Comparison of ENCODE assay signal across 25 cellular contexts in the genomic region with DNA sequence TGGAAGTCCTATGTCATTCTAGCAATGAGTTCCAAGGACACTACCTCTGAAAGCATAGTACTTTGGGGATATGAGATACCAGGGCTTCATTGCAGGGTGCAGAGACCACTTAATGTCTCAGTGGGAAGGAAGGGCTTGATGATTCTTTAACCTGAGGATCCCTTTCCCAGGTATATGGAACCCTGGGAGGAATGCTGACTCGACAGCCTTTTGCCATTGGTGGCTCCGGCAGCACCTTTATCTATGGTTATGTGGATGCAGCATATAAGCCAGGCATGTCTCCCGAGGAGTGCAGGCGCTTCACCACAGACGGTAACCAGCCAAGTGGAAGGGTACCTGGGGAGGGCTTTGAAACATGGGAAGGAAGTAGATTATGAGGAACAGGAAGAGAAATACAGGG. TPM values are rescaled to one million over a fixed set of nuclear protein-coding genes. Genes with fewer than 3 reads are reported as not detected.
A peak's percentile ranks its signal among the peaks of the same experiment; 100 is the strongest.
DNase-seq lines count a peak whose midpoint lies in the region; ATAC-seq, FAIRE-seq and TF ChIP-seq lines count a peak whose summit lies in the region.
"Had no signal": no experiment of that assay in that cellular context is flagged by ENCODE, and none has a peak within 500 bp of the region (broad histone marks: within the 10 kb centered on the region; RNA-seq: fewer than 3 reads in every experiment).

No MANE protein-coding gene starts in this region.

- TF ChIP-seq POLR2A in K562 (conservative IDR thresholded peaks at IDR 0.05) = no peak

- no peak for FAIRE-seq in K562 (lab: Jason Lieb, UNC)
- FAIRE-seq: urothelium cell line had no signal

- WGBS in K562 (ENCODE audit: insufficient coverage, low coverage, missing lambda C conversion rate) = 11% methylated on average over 5 of the region's 5 CpGs

- no peak overlapping the region for H3K4me3 ChIP-seq in K562
- H3K4me3 ChIP-seq: adrenal gland, breast epithelium, SJSA1 had no signal

- peaks cover 21 to 23% of the 10 kb centered on the region in 2 experiments for H3K4me1 ChIP-seq in K562 (replicated peaks in 1 of 2; ENCODE audit: control insufficient read depth in 2 of 2, insufficient read depth in 2 of 2, low read length in 2 of 2)
- H3K4me1 ChIP-seq: breast epithelium had no signal

- H3K4me2 ChIP-seq in K562 (ENCODE audit: insufficient read depth, low read length) = no peak overlapping the region

- no peak for TF ChIP-seq EP300 in K562 (IDR thresholded peaks at IDR 0.05; ENCODE audit: low read length)

- DNase-seq in activated T-cell treated with anti-CD3 and anti-CD28 coated beads, Interleukin-2, amount 50 U/mL, for 24 hours = no peak
- DNase-seq in activated T-cell treated with anti-CD3 and anti-CD28 coated beads for 4 hours (no peak), T-cell (no peak), K562 (ENCODE audit: extremely low read depth in 1 of 4, low spot score in 3 of 4) (no peak), posterior cingulate gyrus (no peak), ACHN (no peak)
- no peak for DNase-seq in stimulated activated effector memory CD8-positive, alpha-beta T cell treated with anti-CD3 and anti-CD28 coated beads, Interleukin-12 subunit alpha, Interleukin-12 subunit beta, amount 100 ng/mL, for 72 hours (ENCODE audit: low spot score in 2 of 2)
- DNase-seq: adrenal gland, dermis blood vessel endothelial cell, DND-41, foreskin melanocyte, hypothalamus, mammary epithelial cell, MM.1S, NCI-H1694, T1000 had no signal

- peaks cover 13 to 27% of the 10 kb centered on the region in 2 experiments; a peak in 4 of 5 replicates for H3K27me3 ChIP-seq in K562 (ENCODE audit: control insufficient read depth in 2 of 2, insufficient read depth in 2 of 2, low read length in 2 of 2)
- H3K27me3 ChIP-seq: adrenal gland, breast epithelium, SJSA1 had no signal

- TF ChIP-seq CTCF in K562 (IDR thresholded peaks at IDR 0.05 in 2 of 3, conservative IDR thresholded peaks at IDR 0.05 in 1 of 3; ENCODE audit: insufficient read depth in 2 of 3, low read depth in 1 of 3, low read length in 3 of 3) = no peak

- H3K36me3 ChIP-seq in K562 (ENCODE audit: control insufficient read depth, insufficient read depth, low read length) = no peaks in the 10 kb centered on the region
- H3K36me3 ChIP-seq: breast epithelium had no signal

- CTCF ChIA-PET in T-cell (lab: Charles Lee) = interaction anchor here (1.2 to 5.9 kb wide), 5 partner anchors 10 to 95 kb away, joined by 3 to 236 read pairs (median 7); a partner anchor contains a TSS
- CTCF ChIA-PET in K562 (lab: Yijun Ruan, JAX; ENCODE audit: low intra/inter-chr PET ratio) = interaction anchor here (0.7 kb wide), 1 partner anchor 58 kb away, joined by 3 read pairs; no protein-coding TSS in a partner anchor

- H2AFZ ChIP-seq in K562 (ENCODE audit: low read depth, low read length) = no peak overlapping the region
- H2AFZ ChIP-seq: parathyroid adenoma had no signal

- 0 out of 2 replicates have a peak, but pooled peaks cover 8% of the 10 kb centered on the region for H4K20me1 ChIP-seq in K562 (replicated peaks; ENCODE audit: control insufficient read depth, insufficient read depth, low read length)

- H3K9me1 ChIP-seq in K562 (ENCODE audit: control insufficient read depth, insufficient read depth, low read length) = no peaks in the 10 kb centered on the region

- no peak overlapping the region for H3K27ac ChIP-seq in K562 (ENCODE audit: extremely low read depth, low read depth, low read length)
- H3K27ac ChIP-seq: adrenal gland, breast epithelium, epithelial cell of prostate, parathyroid adenoma, SJSA1 had no signal

- H3K9me3 Mint-ChIP-seq in activated T-cell treated with anti-CD3 and anti-CD28 coated beads, Interleukin-2, amount 50 U/mL, for 24 hours = no peaks in the 10 kb centered on the region
- H3K9me3 Mint-ChIP-seq in T-cell = no peaks in the 10 kb centered on the region
- no peaks in the 10 kb centered on the region for H3K9me3 Mint-ChIP-seq in stimulated activated effector memory CD8-positive, alpha-beta T cell treated with anti-CD3 and anti-CD28 coated beads, Interleukin-12 subunit alpha, Interleukin-12 subunit beta, amount 100 ng/mL, for 72 hours

- H3K4me3 Mint-ChIP-seq in activated T-cell treated with anti-CD3 and anti-CD28 coated beads, Interleukin-2, amount 50 U/mL, for 24 hours = peak overlapping the region; percentile 59
- H3K4me3 Mint-ChIP-seq in T-cell = no peak overlapping the region
- peak overlapping the region; percentile 36 for H3K4me3 Mint-ChIP-seq in stimulated activated effector memory CD8-positive, alpha-beta T cell treated with anti-CD3 and anti-CD28 coated beads, Interleukin-12 subunit alpha, Interleukin-12 subunit beta, amount 100 ng/mL, for 72 hours

- POLR2A ChIA-PET in T-cell (lab: Charles Lee) = interaction anchor here in 1 of 2 donors (0.6 to 0.7 kb wide), 2 partner anchors 32 to 68 kb away, joined by 3 to 9 read pairs; no protein-coding TSS in a partner anchor
- POLR2A ChIA-PET in K562 (lab: Yijun Ruan, JAX) = interaction anchor here (0.6 to 7.5 kb wide), 7 partner anchors 10 to 116 kb away, joined by 3 to 56 read pairs (median 5); a partner anchor contains a TSS

- peak overlapping the region; percentile 86 for H3K27ac Mint-ChIP-seq in activated T-cell treated with anti-CD3 and anti-CD28 coated beads, Interleukin-2, amount 50 U/mL, for 24 hours
- peak overlapping the region; percentile 81 to 83 for H3K27ac Mint-ChIP-seq in T-cell
- H3K27ac Mint-ChIP-seq in stimulated activated effector memory CD8-positive, alpha-beta T cell treated with anti-CD3 and anti-CD28 coated beads, Interleukin-12 subunit alpha, Interleukin-12 subunit beta, amount 100 ng/mL, for 72 hours = peak overlapping the region; percentile 90

- no peaks in the 10 kb centered on the region for H3K79me2 ChIP-seq in K562 (ENCODE audit: control insufficient read depth, insufficient read depth, low read length)
- H3K79me2 ChIP-seq: parathyroid adenoma had no signal

- peaks cover 87% of the 10 kb centered on the region for H3K36me3 Mint-ChIP-seq in activated T-cell treated with anti-CD3 and anti-CD28 coated beads, Interleukin-2, amount 50 U/mL, for 24 hours (ENCODE audit: low read depth)
- peaks cover 56% of the 10 kb centered on the region for H3K36me3 Mint-ChIP-seq in T-cell
- H3K36me3 Mint-ChIP-seq in stimulated activated effector memory CD8-positive, alpha-beta T cell treated with anti-CD3 and anti-CD28 coated beads, Interleukin-12 subunit alpha, Interleukin-12 subunit beta, amount 100 ng/mL, for 72 hours = peaks cover 96% of the 10 kb centered on the region

- H3K9ac ChIP-seq in K562 (ENCODE audit: insufficient read depth in 1 of 2, low read depth in 2 of 2, low read length in 2 of 2) = no peak overlapping the region
- H3K9ac ChIP-seq: parathyroid adenoma had no signal

- H3K4me1 Mint-ChIP-seq in activated T-cell treated with anti-CD3 and anti-CD28 coated beads, Interleukin-2, amount 50 U/mL, for 24 hours (ENCODE audit: low read depth) = peaks cover 57% of the 10 kb centered on the region
- H3K4me1 Mint-ChIP-seq in T-cell = peaks cover 53 to 56% (median 54%) of the 10 kb centered on the region in 3 donors
- H3K4me1 Mint-ChIP-seq in stimulated activated effector memory CD8-positive, alpha-beta T cell treated with anti-CD3 and anti-CD28 coated beads, Interleukin-12 subunit alpha, Interleukin-12 subunit beta, amount 100 ng/mL, for 72 hours = peaks cover 53% of the 10 kb centered on the region

- BruUV-seq in K562 (replicated peaks; lab: Mats Ljungman, UMichigan) = no TSS peak

- no peaks in the 10 kb centered on the region for H3K27me3 Mint-ChIP-seq in activated T-cell treated with anti-CD3 and anti-CD28 coated beads, Interleukin-2, amount 50 U/mL, for 24 hours
- no peaks in the 10 kb centered on the region for H3K27me3 Mint-ChIP-seq in T-cell

- in situ Hi-C loops in K562 (cut with MboI) (no loop called here), ACHN (cut with HindIII; ENCODE audit: low pct_ligation_motif_present, low pct_unique_long_range_greater_than_20kb, low sequenced_read_pairs) (no loop called here)

- intact Hi-C loops in K562 (cut with micrococcal nuclease) (no loop called here), posterior cingulate gyrus (cut with DNase I) (no loop called here)

- ATAC-seq in T-cell (replicated peaks in 1 of 4) (no peak), K562 (no peak), GM19023 (IDR thresholded peaks at IDR 0.05; ENCODE audit: unreplicated experiment) (no peak)
- no peak for ATAC-seq in stimulated activated effector memory CD8-positive, alpha-beta T cell treated with anti-CD3 and anti-CD28 coated beads, Interleukin-12 subunit alpha, Interleukin-12 subunit beta, amount 100 ng/mL, for 72 hours
- ATAC-seq: Panc1 had no signal

- no peaks in the 10 kb centered on the region for H3K9me3 ChIP-seq in K562 (replicated peaks; ENCODE audit: control insufficient read depth, insufficient read depth, low read depth, low read length)
- H3K9me3 ChIP-seq: adrenal gland, breast epithelium, SJSA1 had no signal

- no peak for TF ChIP-seq RAD21 in K562 (CRISPR knock-in tag; conservative IDR thresholded peaks at IDR 0.05 in 1 of 2, IDR thresholded peaks at IDR 0.05 in 1 of 2)

RNA-seq across cellular contexts. Expression of a gene that starts 4.2 kb away (rescaled TPM):
- total RNA-seq in T-cell (100 to 1,000 TPM; 110 to 173 (median 134) TPM), K562 (2014; rRNA removed) (3.0 TPM in 2 replicates), K562 (2014; rRNA removed; fragmentation: Illumina TruSeq; extraction: Trizol) (1.1 and 1.8 TPM in 2 replicates), K562 (2015; rRNA removed; fragmentation: Illumina TruSeq; extraction: Trizol) (2.3 and 3.7 TPM in 2 replicates), K562 (2021) (3.2 and 3.4 TPM in 2 replicates)
- total RNA-seq in K562 (2011; cell fraction: chromatin; rRNA removed; ENCODE audit: low replicate concordance) = 0.14 and 0.19 TPM in 2 replicates
- total RNA-seq in K562 (2011; cell fraction: nucleolus; rRNA removed) = 0.67 TPM in 1 of 2 replicates, not detected in the other
- 0.23 and 0.59 TPM in 2 replicates for total RNA-seq in K562 (2011; cell fraction: nucleoplasm; rRNA removed)
- polyA plus RNA-seq in K562 (2011; rRNA removed) (1.7 and 2.6 TPM in 2 replicates), K562 (2014; fragmentation: Illumina TruSeq; extraction: Trizol) (1.8 and 2.1 TPM in 2 replicates), K562 (2014; fragmentation: Nextera tagmentation; extraction: Ambion mirVana) (1 to 10 TPM; 1.9 to 2.8 TPM), K562 (2014; rRNA removed) (2.4 and 2.5 TPM in 2 replicates)
- polyA plus RNA-seq in K562 (2011; cell fraction: cytosol; rRNA removed) = 3.4 and 3.6 TPM in 2 replicates
- polyA plus RNA-seq in K562 (2011; cell fraction: nucleus; rRNA removed) = 0.68 and 1.4 TPM in 2 replicates
- polyA plus RNA-seq in K562 (2012) = 7.3 and 12.9 TPM in 2 replicates
- polyA minus RNA-seq in K562 (2011; rRNA and poly(A)+ RNA removed) = 0.33 and 0.70 TPM in 2 replicates
- polyA minus RNA-seq in K562 (2011; cell fraction: cytosol; rRNA and poly(A)+ RNA removed) = 2.0 TPM in 1 of 2 replicates, not detected in the other
- polyA minus RNA-seq in K562 (2011; cell fraction: nucleus; rRNA and poly(A)+ RNA removed) = 0.44 and 0.94 TPM in 2 replicates

RNA-seq across cellular contexts. Expression of a gene that starts 4.7 kb away (rescaled TPM):
- total RNA-seq in T-cell = 100 to 1,000 TPM; 117 to 163 (median 147) TPM
- 5.1 and 12.0 TPM in 2 replicates for total RNA-seq in K562 (2011; cell fraction: chromatin; rRNA removed; ENCODE audit: low replicate concordance)
- 7.8 and 9.3 TPM in 2 replicates for total RNA-seq in K562 (2011; cell fraction: nucleolus; rRNA removed)
- total RNA-seq in K562 (2011; cell fraction: nucleoplasm; rRNA removed) = 6.3 and 7.5 TPM in 2 replicates
- total RNA-seq in K562 (2014; rRNA removed) = 3.5 and 8.6 TPM in 2 replicates
- 2.6 and 4.2 TPM in 2 replicates for total RNA-seq in K562 (2014; rRNA removed; fragmentation: Illumina TruSeq; extraction: Trizol)
- total RNA-seq in K562 (2015; rRNA removed; fragmentation: Illumina TruSeq; extraction: Trizol) = 3.6 and 3.9 TPM in 2 replicates
- 5.5 and 6.3 TPM in 2 replicates for total RNA-seq in K562 (2021)
- polyA plus RNA-seq in K562 (2011; rRNA removed) = 4.3 and 9.2 TPM in 2 replicates
- 5.1 and 6.7 TPM in 2 replicates for polyA plus RNA-seq in K562 (2011; cell fraction: cytosol; rRNA removed)
- polyA plus RNA-seq in K562 (2011; cell fraction: nucleus; rRNA removed) = 6.2 and 11.2 TPM in 2 replicates
- polyA plus RNA-seq in K562 (2012) = 6.4 and 12.2 TPM in 2 replicates
- polyA plus RNA-seq in K562 (2014; fragmentation: Illumina TruSeq; extraction: Trizol) = 4.0 and 4.9 TPM in 2 replicates
- 1 to 10 TPM; 1.3 to 1.7 TPM for polyA plus RNA-seq in K562 (2014; fragmentation: Nextera tagmentation; extraction: Ambion mirVana)
- 6.0 and 6.9 TPM in 2 replicates for polyA plus RNA-seq in K562 (2014; rRNA removed)
- polyA minus RNA-seq in K562 (2011; rRNA and poly(A)+ RNA removed) = 4.4 and 6.5 TPM in 2 replicates
- 2.5 and 3.3 TPM in 2 replicates for polyA minus RNA-seq in K562 (2011; cell fraction: cytosol; rRNA and poly(A)+ RNA removed)
- 1.5 and 3.1 TPM in 2 replicates for polyA minus RNA-seq in K562 (2011; cell fraction: nucleus; rRNA and poly(A)+ RNA removed)

RNA-seq across cellular contexts. Expression of a gene that starts 14.3 kb away (rescaled TPM):
- total RNA-seq in T-cell (100 to 1,000 TPM; 131 to 171 (median 150) TPM), K562 (2014; rRNA removed) (2.0 and 3.7 TPM in 2 replicates), K562 (2014; rRNA removed; fragmentation: Illumina TruSeq; extraction: Trizol) (1.9 and 2.0 TPM in 2 replicates), K562 (2015; rRNA removed; fragmentation: Illumina TruSeq; extraction: Trizol) (3.2 and 4.0 TPM in 2 replicates), K562 (2021) (2.9 and 3.3 TPM in 2 replicates)
- total RNA-seq in K562 (2011; cell fraction: chromatin; rRNA removed; ENCODE audit: low replicate concordance) = 0.30 and 0.72 TPM in 2 replicates
- 0.17 TPM in 1 of 2 replicates, not detected in the other for total RNA-seq in K562 (2011; cell fraction: nucleolus; rRNA removed)
- total RNA-seq in K562 (2011; cell fraction: nucleoplasm; rRNA removed) = 0.59 TPM in 1 of 2 replicates, not detected in the other
- polyA plus RNA-seq in K562 (2011; rRNA removed) (0.12 and 0.71 TPM in 2 replicates), K562 (2014; fragmentation: Illumina TruSeq; extraction: Trizol) (2.0 and 2.7 TPM in 2 replicates), K562 (2014; fragmentation: Nextera tagmentation; extraction: Ambion mirVana) (1 to 10 TPM; 2.4 to 2.6 TPM), K562 (2014; rRNA removed) (2.8 and 4.4 TPM in 2 replicates)
- 0.37 and 0.66 TPM in 2 replicates for polyA plus RNA-seq in K562 (2011; cell fraction: cytosol; rRNA removed)
- polyA plus RNA-seq in K562 (2011; cell fraction: nucleus; rRNA removed) = 0.11 and 0.47 TPM in 2 replicates
- 4.3 and 11.5 TPM in 2 replicates for polyA plus RNA-seq in K562 (2012)
- 0.18 TPM in 1 of 2 replicates, not detected in the other for polyA minus RNA-seq in K562 (2011; rRNA and poly(A)+ RNA removed)
- polyA minus RNA-seq in K562 (2011; cell fraction: cytosol; rRNA and poly(A)+ RNA removed) = 2.5 TPM in 1 of 2 replicates, not detected in the other
- polyA minus RNA-seq in K562 (2011; cell fraction: nucleus; rRNA and poly(A)+ RNA removed) = 0.13 and 0.44 TPM in 2 replicates

RNA-seq across cellular contexts. Expression of a gene that starts 19.7 kb away (rescaled TPM):
- 100 to 1,000 TPM; 116 to 147 (median 140) TPM for total RNA-seq in T-cell
- 57.7 and 67.6 TPM in 2 replicates for total RNA-seq in K562 (2011; cell fraction: chromatin; rRNA removed; ENCODE audit: low replicate concordance)
- 84.4 and 89.1 TPM in 2 replicates for total RNA-seq in K562 (2011; cell fraction: nucleolus; rRNA removed)
- total RNA-seq in K562 (2011; cell fraction: nucleoplasm; rRNA removed) = 63.3 and 85.4 TPM in 2 replicates
- 19.8 and 26.6 TPM in 2 replicates for total RNA-seq in K562 (2014; rRNA removed)
- total RNA-seq in K562 (2014; rRNA removed; fragmentation: Illumina TruSeq; extraction: Trizol) = 12.9 and 18.4 TPM in 2 replicates
- total RNA-seq in K562 (2015; rRNA removed; fragmentation: Illumina TruSeq; extraction: Trizol) = 13.9 and 15.2 TPM in 2 replicates
- 47.2 and 53.5 TPM in 2 replicates for total RNA-seq in K562 (2021)
- polyA plus RNA-seq in K562 (2011; rRNA removed) = 15.7 and 19.6 TPM in 2 replicates
- polyA plus RNA-seq in K562 (2011; cell fraction: cytosol; rRNA removed) = 14.2 and 21.5 TPM in 2 replicates
- polyA plus RNA-seq in K562 (2011; cell fraction: nucleus; rRNA removed) = 53.7 and 124 TPM in 2 replicates
- polyA plus RNA-seq in K562 (2012) = 19.9 and 26.3 TPM in 2 replicates
- polyA plus RNA-seq in K562 (2014; fragmentation: Illumina TruSeq; extraction: Trizol) = 26.8 and 27.3 TPM in 2 replicates
- polyA plus RNA-seq in K562 (2014; fragmentation: Nextera tagmentation; extraction: Ambion mirVana) = 1 to 10 TPM; 2.0 to 3.1 TPM
- polyA plus RNA-seq in K562 (2014; rRNA removed) = 27.7 and 35.3 TPM in 2 replicates
- 12.2 and 26.6 TPM in 2 replicates for polyA minus RNA-seq in K562 (2011; rRNA and poly(A)+ RNA removed)
- 7.1 and 25.6 TPM in 2 replicates for polyA minus RNA-seq in K562 (2011; cell fraction: cytosol; rRNA and poly(A)+ RNA removed)
- polyA minus RNA-seq in K562 (2011; cell fraction: nucleus; rRNA and poly(A)+ RNA removed) = 31.2 and 44.6 TPM in 2 replicates

RNA-seq across cellular contexts. Expression of a gene that starts 41.4 kb away (rescaled TPM):
- total RNA-seq in T-cell (1 to 10 TPM; 3.3 to 8.2 (median 3.9) TPM), K562 (2014; rRNA removed) (0.98 and 1.7 TPM in 2 replicates), K562 (2014; rRNA removed; fragmentation: Illumina TruSeq; extraction: Trizol) (2.3 TPM in 2 replicates), K562 (2015; rRNA removed; fragmentation: Illumina TruSeq; extraction: Trizol) (1.1 and 1.2 TPM in 2 replicates), K562 (2021) (1.3 and 2.5 TPM in 2 replicates)
- 15.6 and 18.3 TPM in 2 replicates for total RNA-seq in K562 (2011; cell fraction: chromatin; rRNA removed; ENCODE audit: low replicate concordance)
- total RNA-seq in K562 (2011; cell fraction: nucleolus; rRNA removed) = 5.8 and 6.8 TPM in 2 replicates
- 8.9 and 15.7 TPM in 2 replicates for total RNA-seq in K562 (2011; cell fraction: nucleoplasm; rRNA removed)
- polyA plus RNA-seq in K562 (2011; rRNA removed) (4.0 and 4.6 TPM in 2 replicates), K562 (2014; fragmentation: Illumina TruSeq; extraction: Trizol) (3.7 and 3.8 TPM in 2 replicates), K562 (2014; fragmentation: Nextera tagmentation; extraction: Ambion mirVana) (1 to 10 TPM; 2.5 to 2.7 TPM), K562 (2014; rRNA removed) (1.8 and 3.2 TPM in 2 replicates)
- polyA plus RNA-seq in K562 (2011; cell fraction: cytosol; rRNA removed) = 0.92 and 1.8 TPM in 2 replicates
- 38.4 and 42.2 TPM in 2 replicates for polyA plus RNA-seq in K562 (2011; cell fraction: nucleus; rRNA removed)
- 1.8 and 4.9 TPM in 2 replicates for polyA plus RNA-seq in K562 (2012)
- polyA minus RNA-seq in K562 (2011; rRNA and poly(A)+ RNA removed) = 1.4 and 1.7 TPM in 2 replicates
- polyA minus RNA-seq in K562 (2011; cell fraction: cytosol; rRNA and poly(A)+ RNA removed) = 0.91 TPM in 1 of 2 replicates, not detected in the other
- 1.6 and 3.0 TPM in 2 replicates for polyA minus RNA-seq in K562 (2011; cell fraction: nucleus; rRNA and poly(A)+ RNA removed)
- total RNA-seq: dermis blood vessel endothelial cell, kidney epithelial cell had no signal
- polyA plus RNA-seq: AG04450 had no signal

Comparison
In these comparisons a context has a peak if more than half of its experiments do, and no peak if none do; other contexts are left out.
1. H3K4me3 Mint-ChIP-seq: peak in activated T-cell treated with anti-CD3 and anti-CD28 coated beads, Interleukin-2, amount 50 U/mL, for 24 hours (single experiment) and stimulated activated effector memory CD8-positive, alpha-beta T cell treated with anti-CD3 and anti-CD28 coated beads, Interleukin-12 subunit alpha, Interleukin-12 subunit beta, amount 100 ng/mL, for 72 hours (single experiment); none in T-cell (0 of 3).
2. RNA of a gene that starts 4.2 kb away (total RNA-seq): 110 to 173 TPM in T-cell; 0.14 to 3.7 TPM in K562; every median in the first group is over 10 times any median in the second.
3. RNA of a gene that starts 4.7 kb away (total RNA-seq): 117 to 163 TPM in T-cell; 2.6 to 12.0 TPM in K562; every median in the first group is over 4 times any median in the second.
4. RNA of a gene that starts 14.3 kb away (total RNA-seq): 131 to 171 TPM in T-cell; 0.17 to 4.0 TPM in K562; every median in the first group is over 10 times any median in the second.
5. Peak in every context shown above with its lines, with median percentiles within 50 percentile points of each other: H3K27ac Mint-ChIP-seq.